ENCODE assay signal across 8 cellular contexts in genomic region chr3:60086811-60087210, GRCh38.
DNase-seq lines count a peak whose midpoint lies in the region; ATAC-seq lines count a peak whose summit lies in the region.

No MANE protein-coding gene starts in this region.

- intact Hi-C loops in activated CD4-positive, alpha-beta T cell treated with anti-CD3 and anti-CD28 coated beads, Interleukin-2, amount 10 ng/mL, durations not matched to agents 24 days and 14 days (cut with micrococcal nuclease): loop anchor here (10.0 kb wide), 5 partner anchors 368 to 1478 kb away; partner anchors contain the start of gene PTPRG

- H3K9me3 Mint-ChIP-seq in activated CD4-positive, alpha-beta T cell treated with anti-CD3 and anti-CD28 coated beads, Interleukin-2, amount 10 ng/mL, durations not matched to agents 24 days and 14 days: peaks cover 52% of the 10 kb centered on the region
- H3K9me3 Mint-ChIP-seq in natural killer cell treated with Interleukin-12 subunit alpha and Interleukin-12 subunit beta and Interleukin-15 and Interleukin-18, amount 100 ng/mL, for 72 hours: peaks cover 9% of the 10 kb centered on the region

- peak overlapping the region; percentile 87 for H3K27ac Mint-ChIP-seq in activated CD4-positive, alpha-beta T cell treated with anti-CD3 and anti-CD28 coated beads, Interleukin-2, amount 10 ng/mL, durations not matched to agents 24 days and 14 days
- H3K27ac Mint-ChIP-seq in natural killer cell treated with Interleukin-12 subunit alpha and Interleukin-12 subunit beta and Interleukin-15 and Interleukin-18, amount 100 ng/mL, for 72 hours: peak overlapping the region in 1 of 2 donors; percentile 54

- peak; percentile 82 for DNase-seq in activated CD4-positive, alpha-beta T cell treated with anti-CD3 and anti-CD28 coated beads, Interleukin-2, amount 10 ng/mL, durations not matched to agents 24 days and 14 days
- no peak for DNase-seq in natural killer cell treated with Interleukin-12 subunit alpha and Interleukin-12 subunit beta and Interleukin-15 and Interleukin-18, amount 100 ng/mL, for 72 hours (ENCODE audit: low spot score)
- no peak for DNase-seq in NCI-H2196 treated with DMSO at 0.1 percent for 48 hours (lab: John Stamatoyannopoulos, UW; ENCODE audit: unreplicated experiment)
- DNase-seq in HuH-7 (ENCODE audit: low spot score): no peak
- no peak for DNase-seq in NCI-H2029 treated with DMSO at 0.1 percent for 48 hours (lab: John Stamatoyannopoulos, UW)
- DNase-seq in KG1 (lab: John Stamatoyannopoulos, UW): no peak

- ATAC-seq in GM18498 (IDR thresholded peaks at IDR 0.05; ENCODE audit: unreplicated experiment): peak; percentile 54
- peak; percentile 50 for ATAC-seq in HG02763 (IDR thresholded peaks at IDR 0.05; ENCODE audit: unreplicated experiment)
- peak; percentile 81 to 83 for ATAC-seq in natural killer cell treated with Interleukin-12 subunit alpha and Interleukin-12 subunit beta and Interleukin-15 and Interleukin-18, amount 100 ng/mL, for 72 hours

- peak overlapping the region; percentile 53 for H3K4me3 Mint-ChIP-seq in activated CD4-positive, alpha-beta T cell treated with anti-CD3 and anti-CD28 coated beads, Interleukin-2, amount 10 ng/mL, durations not matched to agents 24 days and 14 days
- no peak overlapping the region for H3K4me3 Mint-ChIP-seq in natural killer cell treated with Interleukin-12 subunit alpha and Interleukin-12 subunit beta and Interleukin-15 and Interleukin-18, amount 100 ng/mL, for 72 hours

- peaks cover 52% of the 10 kb centered on the region for H3K4me1 Mint-ChIP-seq in activated CD4-positive, alpha-beta T cell treated with anti-CD3 and anti-CD28 coated beads, Interleukin-2, amount 10 ng/mL, durations not matched to agents 24 days and 14 days
- H3K4me1 Mint-ChIP-seq in natural killer cell treated with Interleukin-12 subunit alpha and Interleukin-12 subunit beta and Interleukin-15 and Interleukin-18, amount 100 ng/mL, for 72 hours (ENCODE audit: low read depth in 2 of 2): peaks cover 11 to 29% of the 10 kb centered on the region in 2 donors

- H3K36me3 Mint-ChIP-seq in activated CD4-positive, alpha-beta T cell treated with anti-CD3 and anti-CD28 coated beads, Interleukin-2, amount 10 ng/mL, durations not matched to agents 24 days and 14 days (ENCODE audit: low read depth): peaks cover 64% of the 10 kb centered on the region
- peaks cover 16% of the 10 kb centered on the region for H3K36me3 Mint-ChIP-seq in natural killer cell treated with Interleukin-12 subunit alpha and Interleukin-12 subunit beta and Interleukin-15 and Interleukin-18, amount 100 ng/mL, for 72 hours

- no peaks in the 10 kb centered on the region for H3K27me3 Mint-ChIP-seq in activated CD4-positive, alpha-beta T cell treated with anti-CD3 and anti-CD28 coated beads, Interleukin-2, amount 10 ng/mL, durations not matched to agents 24 days and 14 days
- H3K27me3 Mint-ChIP-seq in natural killer cell treated with Interleukin-12 subunit alpha and Interleukin-12 subunit beta and Interleukin-15 and Interleukin-18, amount 100 ng/mL, for 72 hours: peaks cover 0 to 2% of the 10 kb centered on the region in 2 donors
